8 cellular contexts compared by ENCODE assay signal in genomic region chr15:40511093-40511471, GRCh38. TPM values are rescaled to one million over a fixed set of nuclear protein-coding genes. Genes with fewer than 3 reads are reported as not detected.
DNase-seq lines count a peak whose midpoint lies in the region; ATAC-seq lines count a peak whose summit lies in the region.

No MANE protein-coding gene starts in this region.

- no peaks in the 10 kb centered on the region for H3K9me3 Mint-ChIP-seq in activated T-cell treated with anti-CD3 and anti-CD28 coated beads, Interleukin-2, amount 50 U/mL, for 24 hours

- no peak overlapping the region for H3K27ac Mint-ChIP-seq in activated T-cell treated with anti-CD3 and anti-CD28 coated beads, Interleukin-2, amount 50 U/mL, for 24 hours

- H3K4me3 ChIP-seq in right cardiac atrium (ENCODE audit: low read length), result peak overlapping the region; percentile 44
- H3K4me3 ChIP-seq in skin epidermis, result peak overlapping the region; percentile 27 to 50 (median 40)

- no peaks in the 10 kb centered on the region for H3K36me3 ChIP-seq in ES-I3 (ENCODE audit: insufficient read depth, low read length)

- H3K4me1 ChIP-seq in ES-I3 (ENCODE audit: insufficient read depth, low read length) (peaks cover 7% of the 10 kb centered on the region; the same call in 1 of the 2 replicates), right cardiac atrium (ENCODE audit: control insufficient read depth, insufficient read depth, low read length) (no peaks in the 10 kb centered on the region)

- H3K27me3 Mint-ChIP-seq in activated T-cell treated with anti-CD3 and anti-CD28 coated beads, Interleukin-2, amount 50 U/mL, for 24 hours, result peaks cover 82% of the 10 kb centered on the region

- peak overlapping the region; percentile 55; the same call in 1 of the 2 replicates for H3K9ac ChIP-seq in ES-I3 (ENCODE audit: low read depth, low read length)

- H3K27ac ChIP-seq in right cardiac atrium (ENCODE audit: low read length) (no peak overlapping the region), skin epidermis (peak overlapping the region in 14 of 21 experiments; percentile 8 to 85 (median 62))

- WGBS in right cardiac atrium, result 21% methylated on average over 22 of the region's 22 CpGs

- ATAC-seq in HG02885 (IDR thresholded peaks at IDR 0.05; ENCODE audit: poor library complexity, unreplicated experiment) (peak; percentile 45), right cardiac atrium (peak in 1 of 2 donors; percentile 5), HG03139 (IDR thresholded peaks at IDR 0.05; ENCODE audit: unreplicated experiment) (no peak)

- H3K4me3 Mint-ChIP-seq in activated T-cell treated with anti-CD3 and anti-CD28 coated beads, Interleukin-2, amount 50 U/mL, for 24 hours, result peak overlapping the region; percentile 76

- peak; percentile 42 for DNase-seq in activated T-cell treated with anti-CD3 and anti-CD28 coated beads, Interleukin-2, amount 50 U/mL, for 24 hours
- DNase-seq in right cardiac atrium (no peak), mucosa of gallbladder (ENCODE audit: low spot score) (no peak), NCI-H128 (lab: John Stamatoyannopoulos, UW; ENCODE audit: unreplicated experiment) (no peak)

- no peaks in the 10 kb centered on the region for H3K36me3 Mint-ChIP-seq in activated T-cell treated with anti-CD3 and anti-CD28 coated beads, Interleukin-2, amount 50 U/mL, for 24 hours (ENCODE audit: low read depth)

- no peaks in the 10 kb centered on the region for H3K27me3 ChIP-seq in right cardiac atrium (ENCODE audit: control insufficient read depth, insufficient read depth)

- H3K4me1 Mint-ChIP-seq in activated T-cell treated with anti-CD3 and anti-CD28 coated beads, Interleukin-2, amount 50 U/mL, for 24 hours (ENCODE audit: low read depth), result peaks cover 23% of the 10 kb centered on the region

- intact Hi-C loops in right cardiac atrium (cut with DNase I), result loop anchor here in 1 of 4 donors (10.0 kb wide), 1 partner anchor 84 kb away; the partner anchor contains the start of gene KNL1

- no peaks in the 10 kb centered on the region for H3K9me3 ChIP-seq in ES-I3 (ENCODE audit: control insufficient read depth, insufficient read depth, low read length)
- H3K9me3 ChIP-seq in right cardiac atrium (ENCODE audit: control insufficient read depth, low read length), result no peaks in the 10 kb centered on the region

RNA-seq across cellular contexts. Expression of gene CHST14, which starts 40.3 kb away (rescaled TPM):
- total RNA-seq in right cardiac atrium, result 10 to 100 TPM; 11.5 to 13.9 (median 12.5) TPM
- 11.6 TPM for polyA plus RNA-seq in right cardiac atrium
- 15.8 TPM for total RNA-seq in mucosa of gallbladder

RNA-seq across cellular contexts. Expression of gene CCDC32, which starts 53.8 kb away (rescaled TPM):
- 10 to 100 TPM; 23.1 to 27.8 (median 24.7) TPM for total RNA-seq in right cardiac atrium
- polyA plus RNA-seq in right cardiac atrium, result 33.7 TPM
- 33.0 TPM for total RNA-seq in mucosa of gallbladder

RNA-seq across cellular contexts. Expression of gene RPUSD2, which starts 58.0 kb away (rescaled TPM):
- total RNA-seq in right cardiac atrium (1 to 10 TPM; 8.0 to 9.7 (median 9.0) TPM), mucosa of gallbladder (8.1 TPM)
- 7.6 TPM for polyA plus RNA-seq in right cardiac atrium
